In genomic region chr4:48329976-48330375, GRCh38 we compare ENCODE assay signal across 1 cellular context.
TF ChIP-seq lines count a peak whose summit lies in the region.

No MANE protein-coding gene starts in this region.

TF ChIP-seq in SK-N-SH, 30 proteins besides CTCF, POLR2A, EP300 and RAD21 (continued from another document):
- no peak for TF ChIP-seq USF1 (IDR thresholded peaks at IDR 0.05; ENCODE audit: borderline replicate concordance, low read depth)
- no peak for TF ChIP-seq YY1 (IDR thresholded peaks at IDR 0.05; ENCODE audit: low read depth)
- TF ChIP-seq EZH2phosphoT487 (IDR thresholded peaks at IDR 0.05; ENCODE audit: borderline replicate concordance, low read depth) = no peak
- TF ChIP-seq CHD2 (IDR thresholded peaks at IDR 0.05; ENCODE audit: low read length, partially characterized antibody) = no peak
- peak; percentile 81 for TF ChIP-seq MEF2A (IDR thresholded peaks at IDR 0.05; ENCODE audit: borderline replicate concordance, low read depth)
- peak; percentile 75 for TF ChIP-seq PBX3 (IDR thresholded peaks at IDR 0.05)
- peak; percentile 63; the same call in 1 of the 2 replicates for TF ChIP-seq POLR2AphosphoS5 (IDR thresholded peaks at IDR 0.05; ENCODE audit: low read depth, low read length)
- TF ChIP-seq TAF1 (IDR thresholded peaks at IDR 0.05; ENCODE audit: borderline replicate concordance, low read depth, low read length) = no peak
- no peak for TF ChIP-seq MAX (IDR thresholded peaks at IDR 0.05; ENCODE audit: low read depth)
- TF ChIP-seq GATA2 (CRISPR knock-in tag; IDR thresholded peaks at IDR 0.05) = no peak
- no peak for TF ChIP-seq USF2 (IDR thresholded peaks at IDR 0.05; ENCODE audit: borderline replicate concordance, low read depth, low read length)
- TF ChIP-seq SMC3 (IDR thresholded peaks at IDR 0.05; ENCODE audit: low read depth, low read length) = no peak
TF ChIP-seq in SK-N-SH: peak in this region for 10.
